Comparison of ENCODE assay signal across 11 cellular contexts in the genomic region with DNA sequence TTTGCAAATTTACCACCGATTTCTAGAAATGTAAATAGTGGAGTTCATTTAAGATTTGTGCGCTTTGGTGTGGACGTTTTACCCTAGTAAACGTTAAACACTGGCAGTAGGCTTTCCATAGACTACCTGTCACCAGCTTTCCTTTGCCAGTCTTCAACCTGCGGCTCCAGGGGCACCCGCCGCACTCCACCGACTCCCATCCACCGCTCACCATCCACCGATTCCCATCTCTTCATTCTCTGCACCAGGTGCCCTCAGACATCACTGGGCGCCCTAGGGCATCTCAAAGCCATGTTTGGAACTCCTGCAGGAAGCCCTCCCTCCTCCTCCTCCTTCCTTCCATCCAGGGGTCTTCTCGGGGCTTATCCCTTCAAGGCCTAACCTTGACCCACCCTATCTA. TPM values are rescaled to one million over a fixed set of nuclear protein-coding genes. Genes with fewer than 3 reads are reported as not detected.
DNase-seq lines count a peak whose midpoint lies in the region; ATAC-seq and TF ChIP-seq lines count a peak whose summit lies in the region.
"Had no signal": no experiment of that assay in that cellular context is flagged by ENCODE, and none has a peak within 500 bp of the region (broad histone marks: within the 10 kb centered on the region; RNA-seq: fewer than 3 reads in every experiment).

No MANE protein-coding gene starts in this region.

- H3K4me1 ChIP-seq in esophagus muscularis mucosa: peaks cover 46 to 67% (median 59%) of the 10 kb centered on the region in 4 donors

- no peak overlapping the region for H3K27ac ChIP-seq in SK-N-MC
- H3K27ac ChIP-seq in esophagus muscularis mucosa (replicated peaks in 1 of 4): peak overlapping the region in 3 of 4 donors; percentile 96 to 98 (median 97)

- H3K9ac ChIP-seq in SK-N-MC (ENCODE audit: insufficient read length): no peak overlapping the region

- H3K36me3 ChIP-seq in SK-N-MC (ENCODE audit: insufficient read depth, low read length) (no peaks in the 10 kb centered on the region), esophagus muscularis mucosa (peaks cover 0 to 21% (median 0%) of the 10 kb centered on the region in 4 donors)
- H3K36me3 ChIP-seq: uterus had no signal

- TF ChIP-seq EP300 in esophagus muscularis mucosa (IDR thresholded peaks at IDR 0.05): no peak

- TF ChIP-seq CTCF in esophagus muscularis mucosa (IDR thresholded peaks at IDR 0.05): no peak

- WGBS in esophagus muscularis mucosa: 88% methylated on average over 12 of the region's 12 CpGs

- H3K27me3 ChIP-seq in esophagus muscularis mucosa: no peaks in the 10 kb centered on the region
- H3K27me3 ChIP-seq: uterus had no signal

- no peaks in the 10 kb centered on the region for H3K9me3 ChIP-seq in SK-N-MC (ENCODE audit: low read depth, low read length)
- H3K9me3 ChIP-seq in esophagus muscularis mucosa: no peaks in the 10 kb centered on the region
- H3K9me3 ChIP-seq: uterus had no signal

- TF ChIP-seq POLR2A in esophagus muscularis mucosa (IDR thresholded peaks at IDR 0.05; ENCODE audit: low read depth): no peak

- H3K36me3 Mint-ChIP-seq in activated CD4-positive, alpha-beta T cell treated with anti-CD3 and anti-CD28 coated beads for 36 hours (ENCODE audit: low read depth): peaks cover 13% of the 10 kb centered on the region
- peaks cover 20% of the 10 kb centered on the region for H3K36me3 Mint-ChIP-seq in stimulated activated effector memory CD8-positive, alpha-beta T cell treated with anti-CD3 and anti-CD28 coated beads, Interleukin-12 subunit alpha, Interleukin-12 subunit beta, amount 100 ng/mL, for 72 hours

- H3K4me3 Mint-ChIP-seq in activated CD4-positive, alpha-beta T cell treated with anti-CD3 and anti-CD28 coated beads for 36 hours: peak overlapping the region; percentile 99
- H3K4me3 Mint-ChIP-seq in stimulated activated effector memory CD8-positive, alpha-beta T cell treated with anti-CD3 and anti-CD28 coated beads, Interleukin-12 subunit alpha, Interleukin-12 subunit beta, amount 100 ng/mL, for 72 hours: peak overlapping the region; percentile 99

- no peak for ATAC-seq in activated CD4-positive, alpha-beta T cell treated with anti-CD3 and anti-CD28 coated beads for 36 hours
- ATAC-seq in stimulated activated effector memory CD8-positive, alpha-beta T cell treated with anti-CD3 and anti-CD28 coated beads, Interleukin-12 subunit alpha, Interleukin-12 subunit beta, amount 100 ng/mL, for 72 hours: no peak

- H3K9me3 Mint-ChIP-seq in activated CD4-positive, alpha-beta T cell treated with anti-CD3 and anti-CD28 coated beads for 36 hours (ENCODE audit: low read depth): no peaks in the 10 kb centered on the region
- no peaks in the 10 kb centered on the region for H3K9me3 Mint-ChIP-seq in stimulated activated effector memory CD8-positive, alpha-beta T cell treated with anti-CD3 and anti-CD28 coated beads, Interleukin-12 subunit alpha, Interleukin-12 subunit beta, amount 100 ng/mL, for 72 hours

- peaks cover 42% of the 10 kb centered on the region for H3K4me1 Mint-ChIP-seq in activated CD4-positive, alpha-beta T cell treated with anti-CD3 and anti-CD28 coated beads for 36 hours
- peaks cover 38% of the 10 kb centered on the region for H3K4me1 Mint-ChIP-seq in stimulated activated effector memory CD8-positive, alpha-beta T cell treated with anti-CD3 and anti-CD28 coated beads, Interleukin-12 subunit alpha, Interleukin-12 subunit beta, amount 100 ng/mL, for 72 hours

- H3K27me3 Mint-ChIP-seq in activated CD4-positive, alpha-beta T cell treated with anti-CD3 and anti-CD28 coated beads for 36 hours: no peaks in the 10 kb centered on the region

- peak overlapping the region; percentile 94 for H3K27ac Mint-ChIP-seq in activated CD4-positive, alpha-beta T cell treated with anti-CD3 and anti-CD28 coated beads for 36 hours
- peak overlapping the region; percentile 98 for H3K27ac Mint-ChIP-seq in stimulated activated effector memory CD8-positive, alpha-beta T cell treated with anti-CD3 and anti-CD28 coated beads, Interleukin-12 subunit alpha, Interleukin-12 subunit beta, amount 100 ng/mL, for 72 hours

- peak overlapping the region; percentile 89; the same call in 1 of the 2 replicates for H3K4me3 ChIP-seq in SK-N-MC
- H3K4me3 ChIP-seq in esophagus muscularis mucosa: peak overlapping the region in 2 of 4 donors; percentile 80 to 87

- CTCF ChIA-PET in activated CD4-positive, alpha-beta T cell treated with anti-CD3 and anti-CD28 coated beads for 36 hours (lab: Charles Lee): interaction anchor here (0.6 kb wide), 1 partner anchor 1049 kb away, joined by 3 read pairs; no protein-coding TSS in a partner anchor

- no peak for DNase-seq in activated CD4-positive, alpha-beta T cell treated with anti-CD3 and anti-CD28 coated beads for 36 hours
- no peak for DNase-seq in activated CD4-positive, alpha-beta T cell treated with anti-CD3 and anti-CD28 coated beads for 4 hours
- DNase-seq in SK-N-MC (ENCODE audit: low read depth, low spot score) (no peak), esophagus muscularis mucosa (ENCODE audit: extremely low spot score) (no peak), NCI-H345 (lab: John Stamatoyannopoulos, UW) (no peak), activated gamma-delta T cell (lab: John Stamatoyannopoulos, UW) (no peak), GOT3 (lab: John Stamatoyannopoulos, UW) (no peak)
- no peak for DNase-seq in stimulated activated effector memory CD8-positive, alpha-beta T cell treated with anti-CD3 and anti-CD28 coated beads, Interleukin-12 subunit alpha, Interleukin-12 subunit beta, amount 100 ng/mL, for 72 hours (ENCODE audit: low spot score in 2 of 2)
- DNase-seq: activated CD4-positive, CD25-positive, alpha-beta regulatory T cell; MV-4-11; uterus had no signal

- intact Hi-C loops in activated CD4-positive, alpha-beta T cell treated with anti-CD3 and anti-CD28 coated beads for 36 hours (cut with DNase I, micrococcal nuclease): loop anchor here in 1 of 2 experiments (2.0 kb wide), 1 partner anchor 49 kb away; no protein-coding TSS in a partner anchor
- intact Hi-C loops in esophagus muscularis mucosa (cut with DNase I): no loop called here

- POLR2A ChIA-PET in activated CD4-positive, alpha-beta T cell treated with anti-CD3 and anti-CD28 coated beads for 36 hours (lab: Charles Lee): no interaction called here

RNA-seq across cellular contexts. Expression of a gene that starts 1.4 kb away (rescaled TPM):
- total RNA-seq in activated CD4-positive, alpha-beta T cell treated with anti-CD3 and anti-CD28 coated beads for 36 hours: 10 to 100 TPM; 21.0 to 26.4 TPM
- total RNA-seq in esophagus muscularis mucosa: 10 to 100 TPM; 25.7 to 37.3 (median 31.5) TPM
